Comparison of ENCODE assay signal across 1 cellular context in the genomic region with DNA sequence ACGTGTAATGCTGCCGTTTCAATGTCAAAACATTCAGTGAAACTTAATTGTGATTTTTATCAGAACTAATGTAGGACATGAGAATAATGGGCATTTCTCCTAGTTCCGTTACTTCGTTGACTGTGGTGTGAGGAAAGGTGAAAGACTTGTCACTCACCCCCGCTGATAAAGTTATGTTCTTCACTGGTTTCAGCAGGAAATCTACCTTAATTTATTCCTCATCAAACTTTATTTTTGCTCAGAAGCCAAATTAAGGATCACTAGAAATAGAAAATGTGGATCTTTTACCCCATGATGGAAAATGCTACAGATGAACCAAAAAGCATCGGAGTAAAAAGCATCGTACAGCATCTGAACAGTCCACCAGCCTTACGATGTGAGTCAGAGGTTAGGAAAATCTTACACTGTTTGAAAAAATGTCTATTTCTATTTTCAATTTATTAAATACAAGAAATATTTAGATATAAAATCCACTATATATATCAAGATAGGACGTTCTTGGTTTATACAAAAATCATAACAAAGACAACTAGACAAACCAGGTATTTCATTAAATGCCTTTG.
A peak's percentile ranks its signal among the peaks of the same experiment; 100 is the strongest.
TF ChIP-seq lines count a peak whose summit lies in the region.

No MANE protein-coding gene starts in this region.

TF ChIP-seq in K562, 482 proteins besides CTCF, POLR2A, EP300 and RAD21:
- TF ChIP-seq GTF2A2 (tag; IDR thresholded peaks at IDR 0.05) = peak; percentile 30; the same call in 1 of the 2 replicates
- TF ChIP-seq ZBTB11 (CRISPR knock-in tag; IDR thresholded peaks at IDR 0.05) = no peak
TF ChIP-seq in K562: peak in this region for 1.
